Comparison of ENCODE assay signal across 12 cellular contexts in the genomic region with DNA sequence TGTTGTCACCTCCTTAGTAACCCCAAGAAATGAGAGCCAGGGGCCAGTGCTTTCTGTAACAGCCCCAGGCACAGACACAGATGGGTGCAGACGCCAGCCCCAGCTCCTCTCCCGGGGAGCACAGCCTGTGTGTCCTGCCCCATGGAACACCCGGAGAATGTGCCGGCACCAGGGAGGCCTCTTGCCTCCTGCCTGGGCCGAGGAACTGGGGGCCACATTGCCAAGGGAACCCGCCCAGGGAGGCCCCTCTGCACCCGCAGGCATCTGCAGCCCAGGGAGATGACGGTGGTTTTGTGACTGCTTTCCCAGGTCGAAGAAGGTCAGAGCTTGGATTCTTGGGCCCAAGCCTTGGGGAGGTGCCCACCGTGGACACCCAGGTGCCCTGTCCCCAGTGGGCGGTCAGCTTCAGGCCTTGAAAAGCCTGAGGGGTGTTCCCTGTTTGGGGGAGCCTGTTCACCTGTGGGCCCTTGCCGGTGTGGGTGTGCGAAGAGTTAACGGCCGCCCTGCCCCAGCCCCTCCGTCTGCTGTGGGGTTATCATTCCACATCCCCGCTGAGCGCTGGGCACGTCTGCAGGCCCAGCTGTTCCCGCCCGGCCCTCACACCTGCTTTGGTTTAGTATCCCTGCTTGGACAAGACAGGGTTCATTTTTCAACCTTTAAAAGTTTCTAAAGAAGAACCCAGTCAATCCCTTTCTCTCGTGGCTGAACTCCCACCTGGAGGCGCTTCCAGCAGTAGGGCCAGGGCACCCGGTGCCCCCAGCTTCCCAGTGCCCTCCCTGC.
DNase-seq lines count a peak whose midpoint lies in the region; ATAC-seq and TF ChIP-seq lines count a peak whose summit lies in the region.
"Had no signal": no experiment of that assay in that cellular context is flagged by ENCODE, and none has a peak within 500 bp of the region (broad histone marks: within the 10 kb centered on the region; RNA-seq: fewer than 3 reads in every experiment).

No MANE protein-coding gene starts in this region.

- no peak overlapping the region for H3K9ac ChIP-seq in neural progenitor cell

- no peaks in the 10 kb centered on the region for H3K36me3 Mint-ChIP-seq in neural progenitor cell

- peaks cover 19% of the 10 kb centered on the region for H3K4me1 Mint-ChIP-seq in neural progenitor cell
- H3K4me1 Mint-ChIP-seq: CD8-positive, alpha-beta memory T cell had no signal

- H3K4me2 ChIP-seq in neural progenitor cell, result no peak overlapping the region

- H3K27me3 ChIP-seq in gastroesophageal sphincter (no peaks in the 10 kb centered on the region), neural progenitor cell (peaks cover 13% of the 10 kb centered on the region)

- no peak overlapping the region for H3K4me3 ChIP-seq in gastroesophageal sphincter
- no peak overlapping the region for H3K4me3 ChIP-seq in neural progenitor cell
- H3K4me3 ChIP-seq: HAP-1 had no signal

- H4K20me1 ChIP-seq in neural progenitor cell (ENCODE audit: low read depth), result no peaks in the 10 kb centered on the region

- no peaks in the 10 kb centered on the region for H3K36me3 ChIP-seq in gastroesophageal sphincter
- no peaks in the 10 kb centered on the region for H3K36me3 ChIP-seq in neural progenitor cell
- H3K36me3 ChIP-seq: HAP-1 had no signal

- peaks cover 3% of the 10 kb centered on the region for H3K9me3 Mint-ChIP-seq in neural progenitor cell
- H3K9me3 Mint-ChIP-seq: CD8-positive, alpha-beta memory T cell had no signal

- no peak overlapping the region for H3K4me3 Mint-ChIP-seq in neural progenitor cell
- H3K4me3 Mint-ChIP-seq: CD8-positive, alpha-beta memory T cell had no signal

- H3F3A ChIP-seq in neural progenitor cell (ENCODE audit: low read depth), result no peaks in the 10 kb centered on the region

- no peaks in the 10 kb centered on the region for H3K79me2 ChIP-seq in neural progenitor cell (ENCODE audit: low read depth)

- no peaks in the 10 kb centered on the region for H3K9me3 ChIP-seq in gastroesophageal sphincter
- no peaks in the 10 kb centered on the region for H3K9me3 ChIP-seq in neural progenitor cell (ENCODE audit: low read depth)
- H3K9me3 ChIP-seq: Caco-2, HAP-1 had no signal

- DNase-seq in DMS 273 (lab: John Stamatoyannopoulos, UW; ENCODE audit: unreplicated experiment) (peak; percentile 82), DMS 273 treated with DMSO at 0.1 percent for 48 hours (lab: John Stamatoyannopoulos, UW) (no peak), neural progenitor cell (ENCODE audit: low spot score) (no peak), RKO (ENCODE audit: low spot score) (no peak)
- DNase-seq: Caco-2; CD8-positive, alpha-beta memory T cell; GOT3 had no signal

- TF ChIP-seq POLR2A in gastroesophageal sphincter (IDR thresholded peaks at IDR 0.05), result no peak

- ATAC-seq in gastroesophageal sphincter, result no peak
- ATAC-seq in HG03565 (IDR thresholded peaks at IDR 0.05; ENCODE audit: unreplicated experiment), result no peak
- ATAC-seq in GM19467 (IDR thresholded peaks at IDR 0.05; ENCODE audit: unreplicated experiment), result no peak

- H3K27ac ChIP-seq in gastroesophageal sphincter, result peak overlapping the region in 3 of 4 donors; percentile 82 to 84 (median 84)
- H3K27ac ChIP-seq in neural progenitor cell, result no peak overlapping the region
- H3K27ac ChIP-seq: 22Rv1 had no signal

- H3K27ac Mint-ChIP-seq in neural progenitor cell, result peak overlapping the region; percentile 81

- no peak for TF ChIP-seq EP300 in gastroesophageal sphincter (IDR thresholded peaks at IDR 0.05)

- 72% methylated on average over 5 of the region's 24 CpGs; no CpG with 5 or more reads in 1 of the 2 donors for WGBS in gastroesophageal sphincter (ENCODE audit: low coverage in 1 of 2), 2 donors

- H3K27me3 Mint-ChIP-seq in neural progenitor cell (ENCODE audit: insufficient read depth, low read depth), result peaks cover 13% of the 10 kb centered on the region

- no peak for TF ChIP-seq CTCF in gastroesophageal sphincter (IDR thresholded peaks at IDR 0.05)
- no peak for TF ChIP-seq CTCF in neural progenitor cell (IDR thresholded peaks at IDR 0.05)

- H3K4me1 ChIP-seq in gastroesophageal sphincter (peaks cover 2 to 24% (median 21%) of the 10 kb centered on the region in 3 donors), neural progenitor cell (peaks cover 16% of the 10 kb centered on the region)
- H3K4me1 ChIP-seq: HAP-1 had no signal

- no peak overlapping the region for H2AFZ ChIP-seq in neural progenitor cell (replicated peaks)
